11 cellular contexts compared by ENCODE assay signal in the genomic region with DNA sequence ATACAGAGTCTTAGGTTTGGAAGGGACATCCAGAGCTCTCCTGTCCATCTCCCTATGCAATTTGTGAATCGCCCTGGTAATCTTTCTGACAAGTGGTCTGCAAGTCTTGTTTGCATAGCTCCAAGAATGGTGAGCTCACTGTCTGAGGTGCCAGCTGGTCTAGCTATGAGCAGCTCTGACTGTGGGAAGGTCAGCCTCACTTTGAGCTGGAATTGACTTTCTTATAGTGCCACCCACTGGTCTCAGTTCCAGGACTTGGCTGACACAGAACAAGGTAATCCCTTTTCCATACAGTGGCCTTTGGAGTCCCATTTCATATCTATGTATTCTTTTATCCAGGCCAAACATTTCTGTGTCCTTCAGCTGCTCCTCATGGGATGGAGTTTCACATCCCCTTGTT.
DNase-seq lines count a peak whose midpoint lies in the region; ATAC-seq and TF ChIP-seq lines count a peak whose summit lies in the region.
"Had no signal": no experiment of that assay in that cellular context is flagged by ENCODE, and none has a peak within 500 bp of the region (broad histone marks: within the 10 kb centered on the region; RNA-seq: fewer than 3 reads in every experiment).

No MANE protein-coding gene starts in this region.

- intact Hi-C loops in Panc1 (cut with micrococcal nuclease; ENCODE audit: unreplicated experiment) (loop anchor here (10.0 kb wide), 1 partner anchor 227 kb away; no protein-coding TSS in a partner anchor), spleen (cut with DNase I; ENCODE audit: low total_unique reads) (no loop called here)

- ATAC-seq in Panc1 = no peak
- no peak for ATAC-seq in stimulated activated naive CD8-positive, alpha-beta T cell treated with anti-CD3 and anti-CD28 coated beads, Interleukin-15, Interleukin-2, amounts not matched to agents 100 U/mL and 50 U/mL, for 24 hours

- in situ Hi-C loops in Panc1 (cut with HindIII; ENCODE audit: low pct_unique_long_range_greater_than_20kb, low sequenced_read_pairs) = no loop called here

- H3K4me2 ChIP-seq in hepatocyte = no peak overlapping the region

- WGBS in hepatocyte (ENCODE audit: low lambda C conversion rate, missing lambda C conversion rate) = 62% methylated on average over 1 of the region's 1 CpG
- WGBS in spleen, 5 donors = 57 to 87% (median 78%) methylated on average over 1 of the region's 1 CpG

- no peak for TF ChIP-seq POLR2A in spleen (IDR thresholded peaks at IDR 0.05)

- BruUV-seq in Panc1 (replicated peaks; lab: Mats Ljungman, UMichigan) = no TSS peak

- POLR2A ChIA-PET in Panc1 (lab: Charles Lee) = no interaction called here

- no peaks in the 10 kb centered on the region for H3K9me3 ChIP-seq in Panc1 (ENCODE audit: control insufficient read depth, insufficient read depth, low read depth, low read length)
- no peaks in the 10 kb centered on the region for H3K9me3 ChIP-seq in hepatocyte (ENCODE audit: low read depth)
- H3K9me3 ChIP-seq in spleen = no peaks in the 10 kb centered on the region

- H3K36me3 ChIP-seq in Panc1 (ENCODE audit: control insufficient read depth, insufficient read depth, low read length) (no peaks in the 10 kb centered on the region), hepatocyte (replicated peaks; ENCODE audit: insufficient read depth, low read depth) (no peaks in the 10 kb centered on the region), spleen (no peaks in the 10 kb centered on the region)

- CTCF ChIA-PET in Panc1 (lab: Charles Lee) = interaction anchor here (0.8 kb wide), 1 partner anchor 1325 kb away, joined by 5 read pairs; no protein-coding TSS in a partner anchor

- H3K79me2 ChIP-seq in hepatocyte = no peaks in the 10 kb centered on the region

- no peaks in the 10 kb centered on the region for H3K9me2 ChIP-seq in hepatocyte (replicated peaks; ENCODE audit: insufficient read depth)

- no peak overlapping the region for H2AFZ ChIP-seq in hepatocyte

- H3K27me3 ChIP-seq in Panc1 (ENCODE audit: control insufficient read depth, insufficient read depth, low read length) (0 out of 2 replicates have a peak, but pooled peaks cover 4% of the 10 kb centered on the region), hepatocyte (no peaks in the 10 kb centered on the region), spleen (replicated peaks in 1 of 7) (no peaks in the 10 kb centered on the region)

- no peaks in the 10 kb centered on the region for H3K4me1 ChIP-seq in Panc1 (ENCODE audit: control insufficient read depth, insufficient read depth, low read length)
- peaks cover 6% of the 10 kb centered on the region for H3K4me1 ChIP-seq in hepatocyte (ENCODE audit: insufficient read depth)
- H3K4me1 ChIP-seq in spleen = no peaks in the 10 kb centered on the region

- DNase-seq in AG08395 (ENCODE audit: low spot score) (peak; percentile 60), ELR (ENCODE audit: low read depth) (peak; percentile 6), Panc1 (ENCODE audit: low read depth, low spot score) (no peak), hepatocyte (ENCODE audit: low spot score) (peak; percentile 37), spleen (no peak), ecto neural progenitor cell (ENCODE audit: low spot score) (no peak)
- DNase-seq in effector CD4-positive, alpha-beta T cell = no peak
- DNase-seq in stimulated activated naive CD8-positive, alpha-beta T cell treated with anti-CD3 and anti-CD28 coated beads, Interleukin-15, Interleukin-2, amounts not matched to agents 100 U/mL and 50 U/mL, for 24 hours = no peak
- DNase-seq: activated T-cell treated with anti-CD3 and anti-CD28 coated beads, Interleukin-2, amount 50 U/mL, for 1 hour; C1 segment of cervical spinal cord; central memory CD4-positive, alpha-beta T cell had no signal

- TF ChIP-seq CTCF in Panc1 (IDR thresholded peaks at IDR 0.05) = peak; percentile 15
- TF ChIP-seq CTCF in hepatocyte (IDR thresholded peaks at IDR 0.05; ENCODE audit: poor library complexity) = peak; percentile 11
- no peak for TF ChIP-seq CTCF in spleen (IDR thresholded peaks at IDR 0.05 in 8 of 11, conservative IDR thresholded peaks at IDR 0.05 in 3 of 11)

- H3K27ac ChIP-seq in Panc1 (ENCODE audit: low read length) = no peak overlapping the region
- H3K27ac ChIP-seq in hepatocyte = no peak overlapping the region
- H3K27ac ChIP-seq in spleen = no peak overlapping the region

- no peak overlapping the region for H3K4me3 ChIP-seq in Panc1 (ENCODE audit: low read depth in 2 of 2, low read length in 2 of 2)
- no peak overlapping the region for H3K4me3 ChIP-seq in hepatocyte
- no peak overlapping the region for H3K4me3 ChIP-seq in spleen

- no peaks in the 10 kb centered on the region for H4K20me1 ChIP-seq in hepatocyte (ENCODE audit: insufficient read depth, poor library complexity, severe bottlenecking)

Comparison
In these comparisons a context has a peak if more than half of its experiments do, and no peak if none do; other contexts are left out.
1. DNase-seq: peak in AG08395 (single experiment), ELR (single experiment) and hepatocyte (single experiment); none in Panc1 (single experiment), spleen (single experiment), effector CD4-positive, alpha-beta T cell (single experiment), stimulated activated naive CD8-positive, alpha-beta T cell treated with anti-CD3 and anti-CD28 coated beads, Interleukin-15, Interleukin-2, amounts not matched to agents 100 U/mL and 50 U/mL, for 24 hours (single experiment) and ecto neural progenitor cell (single experiment).
2. CTCF ChIP-seq: peak in Panc1 (single experiment) and hepatocyte (single experiment); none in spleen (0 of 11).